11 cellular contexts compared by ENCODE assay signal in genomic region chr7:4747746-4748145, GRCh38. TPM values are rescaled to one million over a fixed set of nuclear protein-coding genes. Genes with fewer than 3 reads are reported as not detected.
DNase-seq lines count a peak whose midpoint lies in the region; ATAC-seq and TF ChIP-seq lines count a peak whose summit lies in the region.
"Had no signal": no experiment of that assay in that cellular context is flagged by ENCODE, and none has a peak within 500 bp of the region (broad histone marks: within the 10 kb centered on the region; RNA-seq: fewer than 3 reads in every experiment).

No MANE protein-coding gene starts in this region.

- no peak overlapping the region for H2BK15ac ChIP-seq in mesenchymal stem cell (ENCODE audit: low read depth, poor library complexity, severe bottlenecking)

- no peak overlapping the region for H3K4ac ChIP-seq in mesenchymal stem cell (ENCODE audit: low read depth in 1 of 2, low read length in 2 of 2)

- H2BK5ac ChIP-seq in mesenchymal stem cell (ENCODE audit: low read depth, low read length, poor library complexity, severe bottlenecking) = peak overlapping the region; percentile 48

- in situ Hi-C loops in transverse colon (cut with MboI; ENCODE audit: low pct_ligation_motif_present in 1 of 4, low pct_unique_long_range_greater_than_20kb in 1 of 4, low sequenced_read_pairs in 3 of 4) = loop anchor here in 1 of 4 donors (10.0 kb wide), 1 partner anchor 63 kb away; the partner anchor contains the start of gene FOXK1

- intact Hi-C loops in adrenal gland (cut with DNase I) (loop anchor here (5.0 kb wide), 2 partner anchors 65 to 105 kb away; partner anchors contain the start of gene FOXK1 (in 1 of the 2)), transverse colon (cut with DNase I; ENCODE audit: low total_unique reads) (loop anchor here (5.0 kb wide), 1 partner anchor 65 kb away; the partner anchor contains the start of gene FOXK1)

- no peak for ATAC-seq in GM18907 (IDR thresholded peaks at IDR 0.05; ENCODE audit: unreplicated experiment)

- H3K27me3 Mint-ChIP-seq in activated naive CD4-positive, alpha-beta T cell treated with anti-CD3 and anti-CD28 coated beads, Interleukin-2, amount 10 ng/mL, durations not matched to agents 7 days and 5 days = no peaks in the 10 kb centered on the region

- H3K36me3 ChIP-seq in adrenal gland (replicated peaks in 1 of 2) (peaks cover 0 to 4% of the 10 kb centered on the region in 2 donors), mesenchymal stem cell (ENCODE audit: control insufficient read depth in 1 of 2, insufficient read depth in 2 of 2, low read depth in 1 of 2, low read length in 2 of 2) (peaks cover 43 to 60% of the 10 kb centered on the region in 2 experiments), transverse colon (no peaks in the 10 kb centered on the region)

- DNase-seq in activated naive CD4-positive, alpha-beta T cell treated with anti-CD3 and anti-CD28 coated beads, Interleukin-2, amount 10 ng/mL, durations not matched to agents 7 days and 5 days = no peak
- DNase-seq in activated naive CD4-positive, alpha-beta T cell treated with Interleukin-2 at 50 U/mL for 16 hours = no peak
- DNase-seq in adrenal gland (no peak), mesenchymal stem cell (no peak), transverse colon (no peak), NK-92 (lab: John Stamatoyannopoulos, UW; ENCODE audit: unreplicated experiment) (no peak), dermis blood vessel endothelial cell (no peak)
- DNase-seq: endodermal cell, MM.1S, NCI-H69 had no signal

- no peak overlapping the region for H3K9ac ChIP-seq in mesenchymal stem cell (ENCODE audit: low read length)

- H2BK12ac ChIP-seq in mesenchymal stem cell (ENCODE audit: low read length in 2 of 2) = no peak overlapping the region

- peaks cover 66% of the 10 kb centered on the region for H3K4me1 Mint-ChIP-seq in activated naive CD4-positive, alpha-beta T cell treated with anti-CD3 and anti-CD28 coated beads, Interleukin-2, amount 10 ng/mL, durations not matched to agents 7 days and 5 days

- TF ChIP-seq POLR2A in adrenal gland (IDR thresholded peaks at IDR 0.05) (no peak), transverse colon (IDR thresholded peaks at IDR 0.05) (no peak)

- no peak overlapping the region for H4K91ac ChIP-seq in mesenchymal stem cell (ENCODE audit: low read length)

- H3K18ac ChIP-seq in mesenchymal stem cell (ENCODE audit: low read depth in 1 of 2, low read length in 2 of 2) = peak overlapping the region in 1 of 2 experiments; percentile 49

- peak overlapping the region; percentile 63 for H3K4me2 ChIP-seq in mesenchymal stem cell (ENCODE audit: low read length, poor library complexity, severe bottlenecking)

- no peak overlapping the region for H3K14ac ChIP-seq in mesenchymal stem cell (ENCODE audit: low read length in 2 of 2)

- H3K36me3 Mint-ChIP-seq in activated naive CD4-positive, alpha-beta T cell treated with anti-CD3 and anti-CD28 coated beads, Interleukin-2, amount 10 ng/mL, durations not matched to agents 7 days and 5 days = peaks cover 38% of the 10 kb centered on the region

- no peaks in the 10 kb centered on the region for H3K9me3 Mint-ChIP-seq in activated naive CD4-positive, alpha-beta T cell treated with anti-CD3 and anti-CD28 coated beads, Interleukin-2, amount 10 ng/mL, durations not matched to agents 7 days and 5 days
- H3K9me3 Mint-ChIP-seq: endodermal cell had no signal

- TF ChIP-seq EP300 in transverse colon (IDR thresholded peaks at IDR 0.05; ENCODE audit: low read depth) = no peak

- H2AK5ac ChIP-seq in mesenchymal stem cell (ENCODE audit: low read length, severe bottlenecking) = peak overlapping the region; percentile 80

- CTCF ChIA-PET in activated naive CD4-positive, alpha-beta T cell treated with anti-CD3 and anti-CD28 coated beads, Interleukin-2, amount 10 ng/mL, durations not matched to agents 7 days and 5 days (lab: Charles Lee) = no interaction called here

- no peak overlapping the region for H3K4me3 Mint-ChIP-seq in activated naive CD4-positive, alpha-beta T cell treated with anti-CD3 and anti-CD28 coated beads, Interleukin-2, amount 10 ng/mL, durations not matched to agents 7 days and 5 days
- H3K4me3 Mint-ChIP-seq: endodermal cell had no signal

- H3K27me3 ChIP-seq in adrenal gland (no peaks in the 10 kb centered on the region), mesenchymal stem cell (ENCODE audit: control insufficient read depth in 1 of 2, insufficient read depth in 1 of 2, low read length in 2 of 2) (no peaks in the 10 kb centered on the region), transverse colon (no peaks in the 10 kb centered on the region)

- H3K9me3 ChIP-seq in adrenal gland (replicated peaks in 1 of 3) = no peaks in the 10 kb centered on the region
- no peaks in the 10 kb centered on the region for H3K9me3 ChIP-seq in mesenchymal stem cell (ENCODE audit: control insufficient read depth, low read length)
- H3K9me3 ChIP-seq in transverse colon = no peaks in the 10 kb centered on the region

- H3K23ac ChIP-seq in mesenchymal stem cell (ENCODE audit: low read length in 2 of 2) = no peak overlapping the region

- H3K4me1 ChIP-seq in adrenal gland (replicated peaks in 1 of 2) = peaks cover 23 to 50% of the 10 kb centered on the region in 2 donors
- H3K4me1 ChIP-seq in mesenchymal stem cell (ENCODE audit: control insufficient read depth, insufficient read depth, low read depth, low read length) = peaks cover 51% of the 10 kb centered on the region
- peaks cover 28 to 60% (median 51%) of the 10 kb centered on the region in 4 donors for H3K4me1 ChIP-seq in transverse colon

- no peak for TF ChIP-seq CTCF in adrenal gland (IDR thresholded peaks at IDR 0.05)
- TF ChIP-seq CTCF in transverse colon (IDR thresholded peaks at IDR 0.05) = no peak

- H3K4me3 ChIP-seq in adrenal gland = no peak overlapping the region
- H3K4me3 ChIP-seq in mesenchymal stem cell (ENCODE audit: insufficient read depth in 1 of 2, low read depth in 1 of 2, low read length in 2 of 2) = no peak overlapping the region
- H3K4me3 ChIP-seq in transverse colon = no peak overlapping the region

- H4K8ac ChIP-seq in mesenchymal stem cell (ENCODE audit: low read length) = no peak overlapping the region

- no peak overlapping the region for H2AFZ ChIP-seq in mesenchymal stem cell (ENCODE audit: low read depth, low read length)

- 82 to 84% (median 83%) methylated on average over 11 of the region's 11 CpGs for whole genome bisulfite sequencing in adrenal gland, 4 donors
- WGBS in mesenchymal stem cell = 95% methylated on average over 11 of the region's 11 CpGs
- 46 to 64% methylated on average over 10 to 11 of the region's 11 CpGs for WGBS in transverse colon (ENCODE audit: low coverage in 1 of 2), 2 donors

- H3K27ac ChIP-seq in adrenal gland (peak overlapping the region in 3 of 5 donors; percentile 32 to 92 (median 88)), mesenchymal stem cell (ENCODE audit: low read length, poor library complexity, severe bottlenecking) (peak overlapping the region; percentile 99), transverse colon (peak overlapping the region; percentile 96 to 99 (median 98))

- H3K79me1 ChIP-seq in mesenchymal stem cell (replicated peaks; ENCODE audit: low read length, poor library complexity, severe bottlenecking) = peaks cover 22% of the 10 kb centered on the region

- peak overlapping the region; percentile 76 for H3K27ac Mint-ChIP-seq in activated naive CD4-positive, alpha-beta T cell treated with anti-CD3 and anti-CD28 coated beads, Interleukin-2, amount 10 ng/mL, durations not matched to agents 7 days and 5 days
- H3K27ac Mint-ChIP-seq: endodermal cell had no signal

- H2BK120ac ChIP-seq in mesenchymal stem cell (ENCODE audit: low read depth, low read length) = peak overlapping the region; percentile 62

RNA-seq across cellular contexts. Expression of gene AP5Z1, which starts 27.7 kb away (rescaled TPM):
- total RNA-seq in adrenal gland = 10 to 100 TPM; 35.2 to 68.4 (median 49.5) TPM
- 100 to 1,000 TPM in 2 of 3 donors, 1 to 10 TPM in 1; 8.4 to 188 (median 112) TPM for polyA plus RNA-seq in adrenal gland
- 30.2 TPM for polyA plus RNA-seq in mesenchymal stem cell (2013, experiment 1 of 2)
- 30.0 TPM for polyA plus RNA-seq in mesenchymal stem cell (2013, experiment 2 of 2)
- total RNA-seq in transverse colon = 100 to 1,000 TPM in 1 of 4 donors, 10 to 100 TPM in 3; 36.6 to 111 (median 44.5) TPM
- total RNA-seq in dermis blood vessel endothelial cell = 28.3 and 32.3 TPM in 2 replicates
